In genomic region chr9:33740958-33741357, GRCh38 we compare ENCODE assay signal across 14 cellular contexts. TPM values are rescaled to one million over a fixed set of nuclear protein-coding genes. Genes with fewer than 3 reads are reported as not detected.
"Had no signal": no experiment of that assay in that cellular context is flagged by ENCODE, and none has a peak within 500 bp of the region (broad histone marks: within the 10 kb centered on the region; RNA-seq: fewer than 3 reads in every experiment).

No MANE protein-coding gene starts in this region.

RNA-seq across cellular contexts. Expression of gene PRSS3, which starts 54.4 kb away (rescaled TPM):
- total RNA-seq: activated naive CD4-positive, alpha-beta T cell treated with anti-CD3 and anti-CD28 coated beads for 36 hours; activated naive CD4-positive, alpha-beta T cell treated with anti-CD3 and anti-CD28 coated beads, Interleukin-2, amount 50 U/mL, for 72 hours; activated naive CD8-positive, alpha-beta T cell treated with anti-CD3 and anti-CD28 coated beads for 36 hours; activated naive CD8-positive, alpha-beta T cell treated with anti-CD3 and anti-CD28 coated beads, Interleukin-2, amount 10 ng/mL, durations not matched to agents 7 days and 5 days; activated T-cell treated with anti-CD3 and anti-CD28 coated beads, Interleukin-2, amount 50 U/mL, for 72 hours; activated T-helper 1 cell treated with anti-CD3 and anti-CD28 coated beads, Interleukin-12 subunit alpha, Interleukin-12 subunit beta, Interleukin-2, Interleukin-4 antibody, amounts not matched to agents 30 ng/mL and 10 ng/mL and 1 ng/mL, durations not matched to agents 14 hours and 24 hours and 36 hours; activated T-helper 17 cell treated with anti-CD3 and anti-CD28 coated beads, Interleukin-2, amount 50 U/mL, for 72 hours; activated T-helper 2 cell treated with anti-CD3 and anti-CD28 coated beads, Interferon-gamma antibody, Interleukin-2, Interleukin-4, amounts not matched to agents 10 μg/mL and 5 μg/mL and 100 μg/mL, durations not matched to agents 14 hours and 24 hours and 36 hours; aorta; ascending aorta; astrocyte; cardiac muscle cell; cardiac septum; chondrocyte had no signal
